In genomic region chr15:62935300-62936081, GRCh38 we compare ENCODE assay signal across 14 cellular contexts.
A peak's percentile ranks its signal among the peaks of the same experiment; 100 is the strongest.
DNase-seq lines count a peak whose midpoint lies in the region; ATAC-seq, FAIRE-seq and TF ChIP-seq lines count a peak whose summit lies in the region.
"Had no signal": no experiment of that assay in that cellular context is flagged by ENCODE, and none has a peak within 500 bp of the region (broad histone marks: within the 10 kb centered on the region; RNA-seq: fewer than 3 reads in every experiment).

No MANE protein-coding gene starts in this region.

- H3K4me3 Mint-ChIP-seq in activated CD4-positive, alpha-beta T cell treated with anti-CD3 and anti-CD28 coated beads, Interleukin-2, amount 10 ng/mL, durations not matched to agents 24 days and 14 days: no peak overlapping the region

- H3K9me3 ChIP-seq in A549 (no peaks in the 10 kb centered on the region), liver (ENCODE audit: control insufficient read depth in 4 of 4, low read length in 3 of 4) (no peaks in the 10 kb centered on the region), OCI-LY7 (ENCODE audit: low read length) (no peaks in the 10 kb centered on the region)
- H3K9me3 ChIP-seq: thyroid gland had no signal

- peaks cover 19% of the 10 kb centered on the region for H3K27me3 Mint-ChIP-seq in activated CD4-positive, alpha-beta T cell treated with anti-CD3 and anti-CD28 coated beads, Interleukin-2, amount 10 ng/mL, durations not matched to agents 24 days and 14 days

- H3K27ac ChIP-seq in A549 (peak overlapping the region; percentile 23 to 77; a peak in 5 of 6 replicates), liver (ENCODE audit: low read depth in 1 of 2, low read length in 2 of 2) (peak overlapping the region; percentile 87 to 99), OCI-LY7 (ENCODE audit: low read depth, low read length, poor library complexity, severe bottlenecking) (no peak overlapping the region)
- H3K27ac ChIP-seq: parathyroid adenoma, thyroid gland had no signal

- H3K4me1 ChIP-seq in A549 (peaks cover 34% of the 10 kb centered on the region), liver (ENCODE audit: control insufficient read depth in 4 of 4, insufficient read depth in 4 of 4, low read length in 3 of 4) (peaks cover 24 to 45% (median 35%) of the 10 kb centered on the region in 4 donors), OCI-LY7 (ENCODE audit: insufficient read depth, low read length, poor library complexity, severe bottlenecking) (no peaks in the 10 kb centered on the region)

- no peaks in the 10 kb centered on the region for H3K9me2 ChIP-seq in OCI-LY7 (ENCODE audit: insufficient read depth, low read length)

- 75% methylated on average over 12 of the region's 12 CpGs for WGBS in A549 (ENCODE audit: missing lambda C conversion rate)
- WGBS in liver: 42% methylated on average over 12 of the region's 12 CpGs

- no peaks in the 10 kb centered on the region for H3K27me3 ChIP-seq in liver (ENCODE audit: control insufficient read depth in 4 of 4, insufficient read depth in 4 of 4, low read length in 3 of 4)
- H3K27me3 ChIP-seq: thyroid gland had no signal

- no peaks in the 10 kb centered on the region for H4K20me1 ChIP-seq in OCI-LY7 (ENCODE audit: insufficient read depth, low read length)

- H3K36me3 ChIP-seq in liver (ENCODE audit: control insufficient read depth in 4 of 4, insufficient read depth in 3 of 4, low read depth in 1 of 4, low read length in 3 of 4): no peaks in the 10 kb centered on the region
- no peaks in the 10 kb centered on the region for H3K36me3 ChIP-seq in OCI-LY7 (ENCODE audit: insufficient read depth, low read length)
- H3K36me3 ChIP-seq: thyroid gland had no signal

- CTCF ChIA-PET in A549 (lab: Yijun Ruan, JAX): interaction anchor here (0.7 to 1.4 kb wide), 5 partner anchors 8 to 154 kb away, joined by 3 to 4 read pairs (median 3); partner anchors contain the start of gene TPM1
- CTCF ChIA-PET in OCI-LY7 (lab: Charles Lee; ENCODE audit: unreplicated experiment): no interaction called here

- H2AFZ ChIP-seq in OCI-LY7 (ENCODE audit: low read length): no peak overlapping the region
- H2AFZ ChIP-seq: parathyroid adenoma had no signal

- intact Hi-C loops in activated CD4-positive, alpha-beta T cell treated with anti-CD3 and anti-CD28 coated beads, Interleukin-2, amount 10 ng/mL, durations not matched to agents 24 days and 14 days (cut with micrococcal nuclease): no loop called here
- intact Hi-C loops in OCI-LY7 (cut with micrococcal nuclease; ENCODE audit: unreplicated experiment): no loop called here

- no peak overlapping the region for H3K4me3 ChIP-seq in A549
- no peak overlapping the region for H3K4me3 ChIP-seq in liver (ENCODE audit: low read depth in 1 of 3, low read length in 3 of 3)
- H3K4me3 ChIP-seq in OCI-LY7 (ENCODE audit: low read depth, low read length, poor library complexity, severe bottlenecking): no peak overlapping the region
- H3K4me3 ChIP-seq: thyroid gland had no signal

- TF ChIP-seq CTCF in A549 (IDR thresholded peaks at IDR 0.05) (no peak), liver (IDR thresholded peaks at IDR 0.05; ENCODE audit: low read depth, low read length, missing input control) (no peak), OCI-LY7 (conservative IDR thresholded peaks at IDR 0.05; ENCODE audit: low read length) (no peak)

- ATAC-seq in A549 (peak; percentile 51 to 61; a peak in 5 of 6 replicates), GM19035 (IDR thresholded peaks at IDR 0.05; ENCODE audit: unreplicated experiment) (peak; percentile 79)

- DNase-seq in A549 (ENCODE audit: low read depth in 1 of 2, low spot score in 1 of 2) (no peak), RPMI7951 (ENCODE audit: low read depth) (peak; percentile 51), NCI-H2171 (lab: John Stamatoyannopoulos, UW) (no peak), OCI-LY7 (ENCODE audit: low spot score) (no peak)
- no peak for DNase-seq in activated CD4-positive, alpha-beta T cell treated with anti-CD3 and anti-CD28 coated beads, Interleukin-2, amount 10 ng/mL, durations not matched to agents 24 days and 14 days
- DNase-seq in central memory CD4-positive, alpha-beta T cell: no peak
- DNase-seq: activated T-cell treated with anti-CD3 and anti-CD28 coated beads for 4 hours, DMS153, mesendoderm, NCI-H2081, thyroid gland had no signal

- H3K4me2 ChIP-seq in A549: peak overlapping the region; percentile 26; the same call in 1 of the 3 replicates
- no peak overlapping the region for H3K4me2 ChIP-seq in OCI-LY7 (ENCODE audit: low read length)

- H3K36me3 Mint-ChIP-seq in activated CD4-positive, alpha-beta T cell treated with anti-CD3 and anti-CD28 coated beads, Interleukin-2, amount 10 ng/mL, durations not matched to agents 24 days and 14 days (ENCODE audit: low read depth): no peaks in the 10 kb centered on the region

- no peak for TF ChIP-seq EP300 in A549 (IDR thresholded peaks at IDR 0.05)

- no peaks in the 10 kb centered on the region for H3K9me3 Mint-ChIP-seq in activated CD4-positive, alpha-beta T cell treated with anti-CD3 and anti-CD28 coated beads, Interleukin-2, amount 10 ng/mL, durations not matched to agents 24 days and 14 days

- no peak for FAIRE-seq in A549 (lab: Jason Lieb, UNC)

- POLR2A ChIA-PET in A549 (lab: Yijun Ruan, JAX): no interaction called here
- POLR2A ChIA-PET in OCI-LY7 (lab: Charles Lee): no interaction called here

- peak overlapping the region in 1 of 2 donors; percentile 48 for H3K9ac ChIP-seq in liver (ENCODE audit: low read depth in 1 of 2, low read length in 2 of 2)
- H3K9ac ChIP-seq: parathyroid adenoma had no signal

- peaks cover 5% of the 10 kb centered on the region for H3K4me1 Mint-ChIP-seq in activated CD4-positive, alpha-beta T cell treated with anti-CD3 and anti-CD28 coated beads, Interleukin-2, amount 10 ng/mL, durations not matched to agents 24 days and 14 days

- no peak overlapping the region for H3K27ac Mint-ChIP-seq in activated CD4-positive, alpha-beta T cell treated with anti-CD3 and anti-CD28 coated beads, Interleukin-2, amount 10 ng/mL, durations not matched to agents 24 days and 14 days

- no TSS peak for BruUV-seq in OCI-LY7 (replicated peaks; lab: Mats Ljungman, UMichigan)

- H3K79me2 ChIP-seq in OCI-LY7 (ENCODE audit: insufficient read depth, low read depth, low read length): no peaks in the 10 kb centered on the region
- H3K79me2 ChIP-seq: parathyroid adenoma had no signal

- no peak for TF ChIP-seq POLR2A in A549 (IDR thresholded peaks at IDR 0.05; ENCODE audit: low read length)

- TF ChIP-seq RAD21 in A549 (conservative IDR thresholded peaks at IDR 0.05 in 1 of 2, IDR thresholded peaks at IDR 0.05 in 1 of 2) (no peak), liver (IDR thresholded peaks at IDR 0.05) (peak; percentile 55 to 64)

TF ChIP-seq in A549, 52 proteins besides CTCF, POLR2A, EP300 and RAD21:
- TF ChIP-seq HOXB13 (CRISPR knock-in tag; IDR thresholded peaks at IDR 0.05; ENCODE audit: low read depth) (no peak), HEYL (CRISPR knock-in tag; IDR thresholded peaks at IDR 0.05) (no peak), RCOR1 (IDR thresholded peaks at IDR 0.05; ENCODE audit: low read depth, low read length) (no peak), ZSCAN20 (CRISPR knock-in tag; IDR thresholded peaks at IDR 0.05) (no peak)

TF ChIP-seq in liver, 16 proteins besides CTCF, POLR2A, EP300 and RAD21 (continues in another document):
- TF ChIP-seq TAF1 (conservative IDR thresholded peaks at IDR 0.05): peak; percentile 59
- peak; percentile 96 for TF ChIP-seq FOXA2 (IDR thresholded peaks at IDR 0.05)
- TF ChIP-seq ATF3 (IDR thresholded peaks at IDR 0.05): no peak
- peak in 1 of 2 donors; percentile 47 for TF ChIP-seq EGR1 (IDR thresholded peaks at IDR 0.05; ENCODE audit: low read depth in 2 of 2)
- TF ChIP-seq FOXA1 (IDR thresholded peaks at IDR 0.05): peak; percentile 92
- peak; percentile 27 for TF ChIP-seq NR2F2 (IDR thresholded peaks at IDR 0.05)
- TF ChIP-seq REST (IDR thresholded peaks at IDR 0.05): peak; percentile 91
- TF ChIP-seq JUND (IDR thresholded peaks at IDR 0.05): peak; percentile 47 to 89
- peak in 1 of 2 donors; percentile 46 for TF ChIP-seq GABPA (IDR thresholded peaks at IDR 0.05 in 1 of 2, conservative IDR thresholded peaks at IDR 0.05 in 1 of 2)
- TF ChIP-seq HNF4G (IDR thresholded peaks at IDR 0.05): peak; percentile 78
- TF ChIP-seq MAX (IDR thresholded peaks at IDR 0.05): peak; percentile 73
- peak; percentile 97 for TF ChIP-seq HNF4A (conservative IDR thresholded peaks at IDR 0.05)
- peak; percentile 96 to 98 for TF ChIP-seq RXRA (IDR thresholded peaks at IDR 0.05)
- TF ChIP-seq SP1 (IDR thresholded peaks at IDR 0.05): peak; percentile 97
- TF ChIP-seq YY1 (IDR thresholded peaks at IDR 0.05): peak; percentile 84
